Comparison of ENCODE assay signal across 8 cellular contexts in genomic region chr7:19709249-19709578, GRCh38. TPM values are rescaled to one million over a fixed set of nuclear protein-coding genes. Genes with fewer than 3 reads are reported as not detected.
DNase-seq lines count a peak whose midpoint lies in the region; ATAC-seq and TF ChIP-seq lines count a peak whose summit lies in the region.

No MANE protein-coding gene starts in this region.

- H3K4me1 Mint-ChIP-seq in naive B cell = peaks cover 36 to 57% (median 40%) of the 10 kb centered on the region in 3 donors

- H3K4me2 ChIP-seq in BLaER1 = peak overlapping the region; percentile 38

- DNase-seq in astrocyte of the cerebellum (ENCODE audit: low read depth) = no peak
- no peak for DNase-seq in naive B cell
- no peak for DNase-seq in GF-D8 (lab: John Stamatoyannopoulos, UW)
- no peak for DNase-seq in NCI-H345 (lab: John Stamatoyannopoulos, UW)
- no peak for DNase-seq in NCI-H446 (lab: John Stamatoyannopoulos, UW)

- no peaks in the 10 kb centered on the region for H3K36me3 Mint-ChIP-seq in naive B cell

- H3K27ac ChIP-seq in BLaER1 = peak overlapping the region; percentile 27; the same call in 1 of the 2 replicates

- peaks cover 31% of the 10 kb centered on the region for H3K4me1 ChIP-seq in BLaER1

- H3K9me3 Mint-ChIP-seq in naive B cell = no peaks in the 10 kb centered on the region

- H3K9me3 ChIP-seq in BLaER1 = no peaks in the 10 kb centered on the region

- in situ Hi-C loops in astrocyte of the cerebellum (cut with HindIII; ENCODE audit: low sequenced_read_pairs) = no loop called here

- peaks cover 0 to 5% (median 0%) of the 10 kb centered on the region in 3 donors for H3K27me3 Mint-ChIP-seq in naive B cell

- TF ChIP-seq CTCF in astrocyte of the cerebellum (IDR thresholded peaks at IDR 0.05; ENCODE audit: low read depth, low read length, missing control alignments) = no peak

- H3K27ac Mint-ChIP-seq in naive B cell = peak overlapping the region; percentile 97 to 100 (median 99)

- H3K4me3 ChIP-seq in BLaER1 = peak overlapping the region; percentile 94
- H3K4me3 ChIP-seq in astrocyte of the cerebellum (ENCODE audit: low read depth, low read length) = peak overlapping the region; percentile 85

- ATAC-seq in HG03175 (IDR thresholded peaks at IDR 0.05; ENCODE audit: unreplicated experiment) (peak; percentile 2), naive B cell (ENCODE audit: low read depth in 2 of 2) (no peak), GM21526 (IDR thresholded peaks at IDR 0.05; ENCODE audit: low FRiP score, unreplicated experiment) (no peak)

- peaks cover 37% of the 10 kb centered on the region for H4K20me1 ChIP-seq in BLaER1

- peak overlapping the region; percentile 95 to 99 (median 98) for H3K4me3 Mint-ChIP-seq in naive B cell

- H3K36me3 ChIP-seq in BLaER1 = peaks cover 12% of the 10 kb centered on the region

- no peaks in the 10 kb centered on the region for H3K27me3 ChIP-seq in BLaER1

- no peak overlapping the region for H3K9ac ChIP-seq in BLaER1

RNA-seq across cellular contexts. Expression of gene POLR1F, which starts 0.4 kb away (rescaled TPM):
- polyA plus RNA-seq in naive B cell (ENCODE audit: low read depth in 6 of 6) = 10 to 100 TPM; 31.8 to 48.6 (median 39.7) TPM
